ENCODE assay signal across 11 cellular contexts in the genomic region with DNA sequence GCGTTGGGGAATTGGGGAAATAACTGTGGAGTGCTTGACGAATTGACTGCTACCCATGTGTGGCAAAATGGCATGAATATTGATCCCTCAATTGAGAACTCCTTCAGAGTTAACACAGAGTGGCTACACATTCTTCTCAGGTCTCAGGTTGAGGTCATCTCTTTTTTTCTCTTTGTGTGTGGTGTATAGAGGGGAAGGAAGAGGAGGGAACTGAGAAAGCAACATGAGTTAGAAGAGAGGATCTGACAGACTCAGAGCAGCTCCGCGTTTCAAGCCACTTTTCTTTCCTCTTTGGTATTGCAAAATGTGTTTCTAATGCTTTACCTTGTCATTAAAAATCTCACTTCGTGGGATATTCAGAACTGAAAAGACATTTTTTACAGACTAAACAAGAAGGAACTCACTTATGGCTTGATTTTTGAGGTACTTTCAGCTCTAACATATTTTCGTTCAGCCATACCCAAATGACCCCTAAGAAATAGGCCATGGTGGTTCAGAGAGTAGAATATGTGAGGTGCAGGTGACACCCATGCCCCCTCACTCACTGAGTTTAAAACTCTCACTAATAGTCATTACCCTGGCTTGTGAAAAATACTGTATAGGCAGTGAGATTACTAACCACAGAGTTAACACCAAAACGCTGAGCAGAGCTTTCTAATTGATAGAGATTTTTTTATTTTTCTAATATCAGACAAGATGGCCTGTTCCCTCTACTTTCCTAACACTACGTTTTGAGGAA. TPM values are rescaled to one million over a fixed set of nuclear protein-coding genes. Genes with fewer than 3 reads are reported as not detected.
DNase-seq lines count a peak whose midpoint lies in the region; ATAC-seq and TF ChIP-seq lines count a peak whose summit lies in the region.
"Had no signal": no experiment of that assay in that cellular context is flagged by ENCODE, and none has a peak within 500 bp of the region (broad histone marks: within the 10 kb centered on the region; RNA-seq: fewer than 3 reads in every experiment).

No MANE protein-coding gene starts in this region.

- DNase-seq in effector memory CD8-positive, alpha-beta T cell: peak in 2 of 3 experiments; percentile 23 to 45
- DNase-seq in MCF 10A (ENCODE audit: unreplicated experiment) (no peak), mesenteric fat pad (ENCODE audit: low spot score) (no peak), PC-9 (no peak), endodermal cell (no peak)
- DNase-seq: NCI-H526 treated with DMSO at 0.1 percent for 48 hours; stimulated activated CD4-positive, alpha-beta T cell treated with anti-CD3 and anti-CD28 coated beads, Interleukin-4, amount 100 ng/mL, for 4 hours had no signal

- no peaks in the 10 kb centered on the region for H3K9me3 ChIP-seq in PC-9 (ENCODE audit: insufficient read depth, low read depth)
- H3K9me3 ChIP-seq in endodermal cell (ENCODE audit: control insufficient read depth, low read length): no peaks in the 10 kb centered on the region

- intact Hi-C loops in MCF 10A (cut with micrococcal nuclease): no loop called here
- intact Hi-C loops in PC-9 (cut with micrococcal nuclease; ENCODE audit: unreplicated experiment): no loop called here

- H3K27me3 Mint-ChIP-seq in effector memory CD8-positive, alpha-beta T cell: no peaks in the 10 kb centered on the region
- H3K27me3 Mint-ChIP-seq in MCF 10A (ENCODE audit: insufficient read depth, unreplicated experiment) (no peaks in the 10 kb centered on the region), endodermal cell (ENCODE audit: insufficient read depth) (no peaks in the 10 kb centered on the region)

- no peak overlapping the region for H3K27ac ChIP-seq in PC-9
- H3K27ac ChIP-seq in endodermal cell (ENCODE audit: low read depth, low read length): no peak overlapping the region
- H3K27ac ChIP-seq: KMS-11 had no signal

- H3K36me3 ChIP-seq in PC-9 (ENCODE audit: low read depth) (no peaks in the 10 kb centered on the region), endodermal cell (ENCODE audit: control insufficient read depth, insufficient read depth, low read length) (no peaks in the 10 kb centered on the region)

- H3K36me3 Mint-ChIP-seq in effector memory CD8-positive, alpha-beta T cell (ENCODE audit: insufficient read depth): peaks cover 45% of the 10 kb centered on the region
- H3K36me3 Mint-ChIP-seq in MCF 10A (ENCODE audit: insufficient read depth, unreplicated experiment) (no peaks in the 10 kb centered on the region), endodermal cell (ENCODE audit: low read depth) (no peaks in the 10 kb centered on the region)

- no peak overlapping the region for H3K9ac ChIP-seq in endodermal cell (ENCODE audit: extremely low read depth, low read length, poor library complexity, severe bottlenecking)
- H3K9ac ChIP-seq: KMS-11 had no signal

- TF ChIP-seq CTCF in MCF 10A (IDR thresholded peaks at IDR 0.05; ENCODE audit: unreplicated experiment): no peak
- TF ChIP-seq CTCF in PC-9 (conservative IDR thresholded peaks at IDR 0.05): no peak
- TF ChIP-seq CTCF in endodermal cell (conservative IDR thresholded peaks at IDR 0.05): no peak

- POLR2A ChIA-PET in MCF 10A (lab: Yijun Ruan, JAX): no interaction called here
- POLR2A ChIA-PET in PC-9 (lab: Charles Lee; ENCODE audit: unreplicated experiment): no interaction called here

- H4K20me1 ChIP-seq in PC-9 (ENCODE audit: insufficient read depth): no peaks in the 10 kb centered on the region

- no peaks in the 10 kb centered on the region for H3K79me2 ChIP-seq in PC-9 (ENCODE audit: low read depth)

- H3K4me3 ChIP-seq in PC-9 (no peak overlapping the region), endodermal cell (ENCODE audit: low read length) (no peak overlapping the region)

- H3K9me2 ChIP-seq in PC-9 (ENCODE audit: insufficient read depth): no peaks in the 10 kb centered on the region

- BruUV-seq in MCF 10A (replicated peaks; lab: Mats Ljungman, UMichigan) (no TSS peak), PC-9 (replicated peaks; lab: Mats Ljungman, UMichigan) (no TSS peak)

- H3F3A ChIP-seq in PC-9 (ENCODE audit: insufficient read depth, low read depth): no peaks in the 10 kb centered on the region

- 87 to 89% methylated on average over 5 to 7 of the region's 8 CpGs for WGBS in endodermal cell (ENCODE audit: insufficient coverage in 1 of 2, insufficient read length in 1 of 2), 2 experiments

- no peak overlapping the region for H2AFZ ChIP-seq in PC-9

- H3K27me3 ChIP-seq in PC-9 (ENCODE audit: insufficient read depth, low read depth) (no peaks in the 10 kb centered on the region), endodermal cell (ENCODE audit: control insufficient read depth, insufficient read depth, low read length, poor library complexity, severe bottlenecking) (no peaks in the 10 kb centered on the region)

- H3K4me1 ChIP-seq in PC-9 (replicated peaks; ENCODE audit: insufficient read depth): no peaks in the 10 kb centered on the region
- no peaks in the 10 kb centered on the region for H3K4me1 ChIP-seq in endodermal cell (ENCODE audit: control insufficient read depth, insufficient read depth, low read length)

- peak overlapping the region; percentile 80 to 85 for H3K27ac Mint-ChIP-seq in effector memory CD8-positive, alpha-beta T cell
- no peak overlapping the region for H3K27ac Mint-ChIP-seq in MCF 10A (ENCODE audit: low read depth, unreplicated experiment)
- H3K27ac Mint-ChIP-seq in endodermal cell: no peak overlapping the region

- ATAC-seq in GM18508 (IDR thresholded peaks at IDR 0.05; ENCODE audit: insufficient read depth, unreplicated experiment) (peak; percentile 71), GM21526 (IDR thresholded peaks at IDR 0.05; ENCODE audit: low FRiP score, unreplicated experiment) (peak; percentile 91), HG03469 (IDR thresholded peaks at IDR 0.05; ENCODE audit: unreplicated experiment) (peak; percentile 87)
- ATAC-seq in effector memory CD8-positive, alpha-beta T cell (replicated peaks): peak; percentile 85

- peaks cover 48 to 64% of the 10 kb centered on the region in 2 donors for H3K4me1 Mint-ChIP-seq in effector memory CD8-positive, alpha-beta T cell (ENCODE audit: low read depth in 2 of 2)
- H3K4me1 Mint-ChIP-seq in MCF 10A (ENCODE audit: insufficient read depth, unreplicated experiment) (no peaks in the 10 kb centered on the region), endodermal cell (peaks cover 1% of the 10 kb centered on the region)

- H3K4me2 ChIP-seq in PC-9: no peak overlapping the region
- H3K4me2 ChIP-seq: KMS-11 had no signal

- no peaks in the 10 kb centered on the region for H3K9me3 Mint-ChIP-seq in effector memory CD8-positive, alpha-beta T cell
- H3K9me3 Mint-ChIP-seq in MCF 10A (ENCODE audit: unreplicated experiment) (no peaks in the 10 kb centered on the region), endodermal cell (no peaks in the 10 kb centered on the region)

- CTCF ChIA-PET in MCF 10A (lab: Yijun Ruan, JAX): interaction anchor here (0.6 to 1.0 kb wide), 3 partner anchors 10 to 78 kb away, joined by 3 to 5 read pairs (median 3); no protein-coding TSS in a partner anchor
- CTCF ChIA-PET in PC-9 (lab: Charles Lee): no interaction called here

- peak overlapping the region; percentile 68 for H3K4me3 Mint-ChIP-seq in effector memory CD8-positive, alpha-beta T cell
- no peak overlapping the region for H3K4me3 Mint-ChIP-seq in MCF 10A (ENCODE audit: unreplicated experiment)
- no peak overlapping the region for H3K4me3 Mint-ChIP-seq in endodermal cell

RNA-seq across cellular contexts. Expression of a gene that starts 22.5 kb away (rescaled TPM):
- total RNA-seq in MCF 10A (2022) (0.83 and 1.4 TPM in 2 replicates), mesenteric fat pad (4.1 TPM), PC-9 (2021) (0.23 and 0.70 TPM in 2 replicates), endodermal cell (1 to 10 TPM; 3.2 to 8.8 TPM)
- 2.2 TPM for polyA plus RNA-seq in endodermal cell (2013, experiment 1 of 2)
- polyA plus RNA-seq in endodermal cell (2013, experiment 2 of 2): 3.2 TPM

Comparison
In these comparisons a context has a peak if more than half of its experiments do, and no peak if none do; other contexts are left out.
1. DNase-seq: peak in effector memory CD8-positive, alpha-beta T cell (2 of 3); none in MCF 10A (single experiment), mesenteric fat pad (single experiment), PC-9 (0 of 2) and endodermal cell (single experiment).
2. H3K27ac Mint-ChIP-seq: peak in effector memory CD8-positive, alpha-beta T cell (2 of 2); none in MCF 10A (single experiment) and endodermal cell (single experiment).
3. H3K4me3 Mint-ChIP-seq: peak in effector memory CD8-positive, alpha-beta T cell (2 of 2); none in MCF 10A (single experiment) and endodermal cell (single experiment).
4. Peak in every context shown above with its lines, with median percentiles within 50 percentile points of each other: ATAC-seq.